Comparison of ENCODE assay signal across 19 cellular contexts in genomic region chr20:61556116-61556515, GRCh38.
DNase-seq lines count a peak whose midpoint lies in the region; ATAC-seq, FAIRE-seq and TF ChIP-seq lines count a peak whose summit lies in the region.
"Had no signal": no experiment of that assay in that cellular context is flagged by ENCODE, and none has a peak within 500 bp of the region (broad histone marks: within the 10 kb centered on the region; RNA-seq: fewer than 3 reads in every experiment).

No MANE protein-coding gene starts in this region.

- peak; percentile 83 to 90 for ATAC-seq in A549
- no peak for ATAC-seq in stimulated activated naive B cell treated with anti-CD40 and anti-IgM and Interleukin-4, amounts not matched to agents 10 μg/mL and 1 μg/mL and 100 μg/mL, for 72 hours (replicated peaks)
- ATAC-seq: activated naive CD4-positive, alpha-beta T cell treated with anti-CD3 and anti-CD28 coated beads, Interleukin-2, amount 50 U/mL, for 72 hours; left lobe of liver had no signal

- H3K36me3 Mint-ChIP-seq in CD14-positive monocyte (no peaks in the 10 kb centered on the region), Calu3 (ENCODE audit: insufficient read depth, unreplicated experiment) (no peaks in the 10 kb centered on the region)
- no peaks in the 10 kb centered on the region for H3K36me3 Mint-ChIP-seq in stimulated activated naive B cell treated with anti-CD40 and anti-IgM and Interleukin-4, amounts not matched to agents 10 μg/mL and 1 μg/mL and 100 μg/mL, for 72 hours
- H3K36me3 Mint-ChIP-seq: type B pancreatic cell had no signal

- intact Hi-C loops in CD14-positive monocyte (cut with micrococcal nuclease) (no loop called here), Calu3 (cut with micrococcal nuclease; ENCODE audit: unreplicated experiment) (no loop called here)

- no peak overlapping the region for H3K4me3 ChIP-seq in A549
- H3K4me3 ChIP-seq: neural progenitor cell had no signal

- H3K27ac ChIP-seq in A549, result peak overlapping the region; percentile 50 to 68; a peak in 5 of 6 replicates
- H3K27ac ChIP-seq: neural progenitor cell, VCaP had no signal

- no peak for TF ChIP-seq CTCF in A549 (IDR thresholded peaks at IDR 0.05)
- no peak for TF ChIP-seq CTCF in CD14-positive monocyte (IDR thresholded peaks at IDR 0.05)
- TF ChIP-seq CTCF in Calu3 (IDR thresholded peaks at IDR 0.05; ENCODE audit: unreplicated experiment), result no peak

- peak overlapping the region in 1 of 7 donors; percentile 15 for H3K27ac Mint-ChIP-seq in CD14-positive monocyte
- no peak overlapping the region for H3K27ac Mint-ChIP-seq in stimulated activated naive B cell treated with anti-CD40 and anti-IgM and Interleukin-4, amounts not matched to agents 10 μg/mL and 1 μg/mL and 100 μg/mL, for 72 hours
- H3K27ac Mint-ChIP-seq in Calu3 (ENCODE audit: unreplicated experiment), result no peak overlapping the region
- H3K27ac Mint-ChIP-seq: activated naive CD4-positive, alpha-beta T cell treated with anti-CD3 and anti-CD28 coated beads, Interleukin-2, amount 50 U/mL, for 72 hours; neural progenitor cell; type B pancreatic cell had no signal

- DNase-seq in A549 (ENCODE audit: low read depth in 1 of 2, low spot score in 1 of 2) (peak; percentile 38 to 56), HCEC 1CT (peak; percentile 93), astrocyte of the hippocampus (ENCODE audit: low read depth, low spot score) (peak; percentile 90), islet precursor cell (peak; percentile 76), CD14-positive monocyte (ENCODE audit: low spot score) (no peak), SKM-1 treated with dmso at 0.1 percent for 144 hours (lab: John Stamatoyannopoulos, UW; ENCODE audit: unreplicated experiment) (no peak), Calu3 (no peak)
- DNase-seq in stimulated activated naive B cell treated with anti-CD40 and anti-IgM and Interleukin-4, amounts not matched to agents 10 μg/mL and 1 μg/mL and 100 μg/mL, for 72 hours, result no peak
- DNase-seq: KBM-7, NCI-H1694 treated with DMSO at 0.1 percent for 48 hours, NCI-H748 treated with DMSO at 0.1 percent for 48 hours, SIG-M5 had no signal

- WGBS in A549 (ENCODE audit: missing lambda C conversion rate), result 8% methylated on average over 2 of the region's 2 CpGs

- POLR2A ChIA-PET in A549 (lab: Yijun Ruan, JAX), result no interaction called here

- H3K9me3 Mint-ChIP-seq in CD14-positive monocyte (peaks cover 3 to 61% (median 48%) of the 10 kb centered on the region in 7 donors), Calu3 (ENCODE audit: low read depth, unreplicated experiment) (peaks cover 13% of the 10 kb centered on the region)
- peaks cover 4% of the 10 kb centered on the region in 2 donors for H3K9me3 Mint-ChIP-seq in stimulated activated naive B cell treated with anti-CD40 and anti-IgM and Interleukin-4, amounts not matched to agents 10 μg/mL and 1 μg/mL and 100 μg/mL, for 72 hours

- BruUV-seq in Calu3 (replicated peaks; lab: Mats Ljungman, UMichigan), result no TSS peak

- no peak for TF ChIP-seq POLR2A in A549 (IDR thresholded peaks at IDR 0.05; ENCODE audit: low read length)

- H3K4me3 Mint-ChIP-seq in CD14-positive monocyte (no peak overlapping the region), Calu3 (ENCODE audit: low read depth, unreplicated experiment) (no peak overlapping the region)
- H3K4me3 Mint-ChIP-seq in stimulated activated naive B cell treated with anti-CD40 and anti-IgM and Interleukin-4, amounts not matched to agents 10 μg/mL and 1 μg/mL and 100 μg/mL, for 72 hours, result no peak overlapping the region
- H3K4me3 Mint-ChIP-seq: neural progenitor cell, type B pancreatic cell had no signal

- H3K27me3 Mint-ChIP-seq in CD14-positive monocyte (ENCODE audit: low read depth in 3 of 3) (peaks cover 0 to 6% (median 0%) of the 10 kb centered on the region in 3 donors), Calu3 (ENCODE audit: unreplicated experiment) (no peaks in the 10 kb centered on the region)
- no peaks in the 10 kb centered on the region for H3K27me3 Mint-ChIP-seq in stimulated activated naive B cell treated with anti-CD40 and anti-IgM and Interleukin-4, amounts not matched to agents 10 μg/mL and 1 μg/mL and 100 μg/mL, for 72 hours

- H3K4me2 ChIP-seq in A549, result peak overlapping the region; percentile 48; the same call in 2 of the 3 replicates
- H3K4me2 ChIP-seq: neural progenitor cell had no signal

- TF ChIP-seq EP300 in A549 (IDR thresholded peaks at IDR 0.05), result no peak

- H3K9me3 ChIP-seq in A549, result no peaks in the 10 kb centered on the region

- H3K4me1 ChIP-seq in A549, result peaks cover 22% of the 10 kb centered on the region

- no peak for TF ChIP-seq RAD21 in A549 (conservative IDR thresholded peaks at IDR 0.05 in 1 of 2, IDR thresholded peaks at IDR 0.05 in 1 of 2)

- H3K4me1 Mint-ChIP-seq in CD14-positive monocyte (no peaks in the 10 kb centered on the region), Calu3 (ENCODE audit: low read depth, unreplicated experiment) (no peaks in the 10 kb centered on the region)
- H3K4me1 Mint-ChIP-seq in stimulated activated naive B cell treated with anti-CD40 and anti-IgM and Interleukin-4, amounts not matched to agents 10 μg/mL and 1 μg/mL and 100 μg/mL, for 72 hours, result no peaks in the 10 kb centered on the region

- FAIRE-seq in A549 (lab: Jason Lieb, UNC), result no peak
- FAIRE-seq: colon, GM18507 had no signal

- CTCF ChIA-PET in A549 (lab: Yijun Ruan, JAX), result interaction anchor here (0.8 kb wide), 1 partner anchor 9 kb away, joined by 3 read pairs; no protein-coding TSS in a partner anchor
- CTCF ChIA-PET in Calu3 (lab: Charles Lee), result no interaction called here

TF ChIP-seq in A549, 52 proteins besides CTCF, POLR2A, EP300 and RAD21:
- no peak for TF ChIP-seq HOXB13 (CRISPR knock-in tag; IDR thresholded peaks at IDR 0.05; ENCODE audit: low read depth)
- no peak; the same call in 1 of the 2 replicates for TF ChIP-seq FOSL2 (IDR thresholded peaks at IDR 0.05)
- TF ChIP-seq FOSL2 (CRISPR knock-in tag; IDR thresholded peaks at IDR 0.05), result peak; percentile 56

Comparison
In these comparisons a context has a peak if more than half of its experiments do, and no peak if none do; other contexts are left out.
1. ATAC-seq: peak in A549 (2 of 2); none in stimulated activated naive B cell treated with anti-CD40 and anti-IgM and Interleukin-4, amounts not matched to agents 10 μg/mL and 1 μg/mL and 100 μg/mL, for 72 hours (0 of 2).
2. DNase-seq: peak in A549 (2 of 2), HCEC 1CT (single experiment), astrocyte of the hippocampus (single experiment) and islet precursor cell (single experiment); none in CD14-positive monocyte (single experiment), SKM-1 treated with dmso at 0.1 percent for 144 hours (single experiment), stimulated activated naive B cell treated with anti-CD40 and anti-IgM and Interleukin-4, amounts not matched to agents 10 μg/mL and 1 μg/mL and 100 μg/mL, for 72 hours (single experiment) and Calu3 (single experiment).